ENCODE assay signal across 9 cellular contexts in the genomic region with DNA sequence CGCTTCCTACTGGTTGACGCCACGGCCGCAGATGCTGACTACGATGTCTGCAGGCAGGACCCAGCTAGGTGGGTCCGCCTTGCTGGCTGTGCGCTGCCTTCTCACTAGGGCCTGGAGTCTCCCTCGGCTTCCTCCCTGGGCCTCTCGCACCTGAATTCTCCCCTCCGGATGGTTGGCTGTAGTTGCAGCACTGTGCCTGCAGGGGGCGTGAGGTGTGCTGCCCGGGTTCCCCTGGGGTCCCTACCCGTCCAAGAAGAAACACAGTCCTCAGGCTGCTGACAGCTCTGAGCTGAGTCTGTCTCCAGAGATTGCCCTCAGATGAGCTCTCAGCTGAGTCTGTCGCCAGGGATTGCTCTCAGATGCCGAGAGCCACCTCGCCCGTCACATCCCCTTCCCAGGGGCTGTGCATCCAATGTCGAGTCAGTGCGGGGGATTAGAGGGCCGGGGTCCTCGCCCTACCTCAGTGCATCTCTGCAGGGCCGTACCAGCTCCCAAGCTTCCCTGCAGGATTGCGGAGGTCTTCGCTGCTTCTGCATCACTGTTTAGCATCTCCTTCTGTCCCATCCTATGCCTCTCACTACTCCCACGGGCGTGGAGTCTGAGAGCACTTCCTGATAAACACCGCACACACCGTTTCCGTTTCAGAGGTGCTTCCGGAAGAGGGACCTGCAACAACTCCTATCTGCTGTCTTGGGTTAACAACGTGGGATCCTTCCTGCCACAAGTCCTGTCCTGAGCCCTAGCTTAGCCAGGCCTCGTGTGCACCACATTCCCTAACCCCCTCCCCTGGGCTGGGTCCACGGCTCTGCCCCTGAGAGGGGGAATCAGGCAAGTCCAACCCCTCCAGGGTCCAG.
DNase-seq lines count a peak whose midpoint lies in the region; ATAC-seq and TF ChIP-seq lines count a peak whose summit lies in the region.
"Had no signal": no experiment of that assay in that cellular context is flagged by ENCODE, and none has a peak within 500 bp of the region (broad histone marks: within the 10 kb centered on the region; RNA-seq: fewer than 3 reads in every experiment).

No MANE protein-coding gene starts in this region.

- H3K4me2 ChIP-seq in OCI-LY3 (ENCODE audit: low read length), result no peak overlapping the region

- H3K4me3 Mint-ChIP-seq in memory B cell (peak overlapping the region; percentile 35), immature natural killer cell (no peak overlapping the region)

- H3K9ac ChIP-seq in OCI-LY3 (ENCODE audit: low read length), result no peak overlapping the region

- H3K4me1 Mint-ChIP-seq in memory B cell, result peaks cover 7% of the 10 kb centered on the region
- H3K4me1 Mint-ChIP-seq in immature natural killer cell, result peaks cover 0 to 5% of the 10 kb centered on the region in 2 donors

- H3K9me3 Mint-ChIP-seq in memory B cell (peaks cover 3% of the 10 kb centered on the region), immature natural killer cell (peaks cover 0 to 2% (median 0%) of the 10 kb centered on the region in 6 donors)

- no peak overlapping the region for H3K27ac ChIP-seq in OCI-LY3 (ENCODE audit: low read length)
- H3K27ac ChIP-seq: SK-N-MC had no signal

- no peak overlapping the region for H3K4me3 ChIP-seq in OCI-LY3 (ENCODE audit: low read length)
- H3K4me3 ChIP-seq: SK-N-MC had no signal

- DNase-seq in GM10266 (ENCODE audit: extremely low spot score) (peak; percentile 35), memory B cell (ENCODE audit: low spot score in 2 of 2) (peak; percentile 31 to 50), KG1 (lab: John Stamatoyannopoulos, UW) (no peak), immature natural killer cell (no peak)
- DNase-seq in activated naive CD4-positive, alpha-beta T cell treated with anti-CD3 and anti-CD28 coated beads, Interleukin-2, amount 50 U/mL, for 16 hours, result peak; percentile 61

- no peaks in the 10 kb centered on the region for H3K9me3 ChIP-seq in OCI-LY3 (ENCODE audit: insufficient read depth, low read length)

- peak; percentile 64 for ATAC-seq in memory B cell (ENCODE audit: low read depth)
- ATAC-seq in HG02571 (IDR thresholded peaks at IDR 0.05; ENCODE audit: unreplicated experiment), result no peak
- no peak for ATAC-seq in GM21619 (IDR thresholded peaks at IDR 0.05; ENCODE audit: unreplicated experiment)

- H2AFZ ChIP-seq in OCI-LY3 (ENCODE audit: low read depth, low read length), result no peak overlapping the region

- no peaks in the 10 kb centered on the region for H3K36me3 ChIP-seq in OCI-LY3 (replicated peaks; ENCODE audit: low read depth, low read length)

- peaks cover 8% of the 10 kb centered on the region for H3K27me3 Mint-ChIP-seq in memory B cell
- H3K27me3 Mint-ChIP-seq in immature natural killer cell (ENCODE audit: low read depth in 3 of 3), result peaks cover 3 to 6% (median 6%) of the 10 kb centered on the region in 3 donors

- TF ChIP-seq CTCF in GM10266 (IDR thresholded peaks at IDR 0.05; ENCODE audit: control insufficient read depth, insufficient read depth, low read depth, missing control alignments) (peak; percentile 59), OCI-LY3 (IDR thresholded peaks at IDR 0.05; ENCODE audit: low read depth, low read length) (peak; percentile 50)

- H3K27ac Mint-ChIP-seq in memory B cell (no peak overlapping the region), immature natural killer cell (no peak overlapping the region)

- no peaks in the 10 kb centered on the region for H4K20me1 ChIP-seq in OCI-LY3 (ENCODE audit: insufficient read depth, low read length)

- no peaks in the 10 kb centered on the region for H3K79me2 ChIP-seq in OCI-LY3 (ENCODE audit: low read length)

- H3K36me3 Mint-ChIP-seq in memory B cell (no peaks in the 10 kb centered on the region), immature natural killer cell (no peaks in the 10 kb centered on the region)

- H3K4me1 ChIP-seq in OCI-LY3 (ENCODE audit: low read length), result no peaks in the 10 kb centered on the region

- H3K27me3 ChIP-seq in OCI-LY3 (ENCODE audit: low read depth, low read length), result peaks cover 5% of the 10 kb centered on the region; the same call in 1 of the 2 replicates

Comparison
In these comparisons a context has a peak if more than half of its experiments do, and no peak if none do; other contexts are left out.
1. DNase-seq: peak in GM10266 (single experiment), activated naive CD4-positive, alpha-beta T cell treated with anti-CD3 and anti-CD28 coated beads, Interleukin-2, amount 50 U/mL, for 16 hours (single experiment) and memory B cell (2 of 2); none in KG1 (single experiment) and immature natural killer cell (0 of 3).